Comparison of ENCODE assay signal across 8 cellular contexts in genomic region chr19:8569066-8569761, GRCh38. TPM values are rescaled to one million over a fixed set of nuclear protein-coding genes. Genes with fewer than 3 reads are reported as not detected.
DNase-seq lines count a peak whose midpoint lies in the region; ATAC-seq, FAIRE-seq and TF ChIP-seq lines count a peak whose summit lies in the region.

No MANE protein-coding gene starts in this region.

- H3K9me3 Mint-ChIP-seq in activated naive CD8-positive, alpha-beta T cell (ENCODE audit: low read depth) = no peaks in the 10 kb centered on the region
- peaks cover 0 to 5% of the 10 kb centered on the region in 2 donors for H3K9me3 Mint-ChIP-seq in stimulated activated naive CD8-positive, alpha-beta T cell treated with anti-CD3 and anti-CD28 coated beads, Interleukin-15, amount 100 ng/mL, for 72 hours

- H3K36me3 Mint-ChIP-seq in activated naive CD8-positive, alpha-beta T cell = peaks cover 5% of the 10 kb centered on the region

- no peak; the same call in 1 of the 2 replicates for TF ChIP-seq POLR2A in GM12892 (IDR thresholded peaks at IDR 0.05; ENCODE audit: low read depth, low read length)

- peak overlapping the region; percentile 83 for H3K4me3 Mint-ChIP-seq in activated naive CD8-positive, alpha-beta T cell
- H3K4me3 Mint-ChIP-seq in stimulated activated naive CD8-positive, alpha-beta T cell treated with anti-CD3 and anti-CD28 coated beads, Interleukin-15, amount 100 ng/mL, for 72 hours = peak overlapping the region; percentile 72 to 76

- H3K27ac Mint-ChIP-seq in activated naive CD8-positive, alpha-beta T cell = peak overlapping the region; percentile 92
- H3K27ac Mint-ChIP-seq in stimulated activated naive CD8-positive, alpha-beta T cell treated with anti-CD3 and anti-CD28 coated beads, Interleukin-15, amount 100 ng/mL, for 72 hours = peak overlapping the region; percentile 61 to 92

- H3K27me3 Mint-ChIP-seq in activated naive CD8-positive, alpha-beta T cell = no peaks in the 10 kb centered on the region
- no peaks in the 10 kb centered on the region for H3K27me3 Mint-ChIP-seq in stimulated activated naive CD8-positive, alpha-beta T cell treated with anti-CD3 and anti-CD28 coated beads, Interleukin-15, amount 100 ng/mL, for 72 hours

- in situ Hi-C loops in SK-MEL-5 (cut with HindIII; ENCODE audit: low pct_unique_long_range_greater_than_20kb, low sequenced_read_pairs) = no loop called here

- FAIRE-seq in GM12892 (lab: Jason Lieb, UNC) = peak; percentile 33

- DNase-seq in GM12892 (ENCODE audit: insufficient read length) (peak; percentile 70), SK-MEL-5 (ENCODE audit: low read depth, low spot score) (peak; percentile 62), kidney glomerular epithelial cell (lab: John Stamatoyannopoulos, UW) (peak; percentile 60), COLO668 (lab: John Stamatoyannopoulos, UW; ENCODE audit: unreplicated experiment) (no peak)
- DNase-seq in stimulated activated naive CD8-positive, alpha-beta T cell treated with anti-CD3 and anti-CD28 coated beads, Interleukin-15, amount 100 ng/mL, for 72 hours = peak; percentile 65 to 80

- ATAC-seq in HG03025 (IDR thresholded peaks at IDR 0.05; ENCODE audit: low FRiP score, unreplicated experiment) (peak; percentile 53), GM19324 (IDR thresholded peaks at IDR 0.05; ENCODE audit: low FRiP score, unreplicated experiment) (no peak)
- peak; percentile 95 for ATAC-seq in stimulated activated naive CD8-positive, alpha-beta T cell treated with anti-CD3 and anti-CD28 coated beads, Interleukin-15, amount 100 ng/mL, for 72 hours

- peaks cover 57% of the 10 kb centered on the region for H3K4me1 Mint-ChIP-seq in activated naive CD8-positive, alpha-beta T cell (ENCODE audit: low read depth)
- peaks cover 57% of the 10 kb centered on the region for H3K4me1 Mint-ChIP-seq in stimulated activated naive CD8-positive, alpha-beta T cell treated with anti-CD3 and anti-CD28 coated beads, Interleukin-15, amount 100 ng/mL, for 72 hours

RNA-seq across cellular contexts. Expression of gene MYO1F, which starts 8.0 kb away (rescaled TPM):
- 13.2 TPM for polyA plus RNA-seq in GM12892 (2012; ENCODE audit: missing spikeins)
- total RNA-seq in SK-MEL-5 (2014; rRNA removed; shearing (Covaris generic)) = 0.05 and 0.27 TPM in 2 replicates
- 0.40 and 1.6 TPM in 2 replicates for polyA plus RNA-seq in SK-MEL-5 (2015; cell fraction: cytosol; rRNA removed)
- polyA plus RNA-seq in SK-MEL-5 (2015; cell fraction: nucleus; rRNA removed) = 0.04 and 0.51 TPM in 2 replicates

RNA-seq across cellular contexts. Expression of gene ADAMTS10, which starts 41.3 kb away (rescaled TPM):
- polyA plus RNA-seq in GM12892 (2012; ENCODE audit: missing spikeins) = 0.64 TPM
- not detected in 2 replicates for total RNA-seq in SK-MEL-5 (2014; rRNA removed; shearing (Covaris generic))
- not detected in 2 replicates for polyA plus RNA-seq in SK-MEL-5 (2015; cell fraction: cytosol; rRNA removed)
- polyA plus RNA-seq in SK-MEL-5 (2015; cell fraction: nucleus; rRNA removed) = not detected in 2 replicates

RNA-seq across cellular contexts. Expression of gene ZNF414, which starts 55.2 kb away (rescaled TPM):
- 2.7 TPM for polyA plus RNA-seq in GM12892 (2012; ENCODE audit: missing spikeins)
- total RNA-seq in SK-MEL-5 (2014; rRNA removed; shearing (Covaris generic)) = 0.90 and 3.4 TPM in 2 replicates
- polyA plus RNA-seq in SK-MEL-5 (2015; cell fraction: cytosol; rRNA removed) = 15.3 and 17.1 TPM in 2 replicates
- polyA plus RNA-seq in SK-MEL-5 (2015; cell fraction: nucleus; rRNA removed) = 14.0 and 40.1 TPM in 2 replicates
